1 cellular context compared by ENCODE assay signal in the genomic region with DNA sequence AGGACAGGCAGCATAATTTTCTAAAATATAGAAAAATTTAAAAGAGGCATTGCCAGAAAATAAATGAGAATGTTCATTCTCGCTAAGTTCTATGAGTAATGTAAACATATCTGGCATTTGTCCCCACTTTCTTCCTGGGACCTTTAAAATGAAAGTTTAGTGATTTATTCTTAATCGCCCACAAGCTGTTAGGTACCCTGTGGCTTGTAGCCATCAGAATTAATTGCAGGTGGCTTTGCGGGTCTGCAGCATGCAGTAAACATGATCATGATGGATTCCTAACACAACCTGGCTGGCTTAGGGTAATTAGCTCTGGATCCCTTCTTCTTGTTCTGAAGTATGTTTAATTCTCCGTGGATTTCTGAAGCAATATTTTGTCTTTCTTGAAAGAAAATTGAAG.
TF ChIP-seq lines count a peak whose summit lies in the region.

No MANE protein-coding gene starts in this region.

TF ChIP-seq in HCT116, 20 proteins besides CTCF, POLR2A, EP300 and RAD21 (continued from another document):
- TF ChIP-seq, protein P1, sequence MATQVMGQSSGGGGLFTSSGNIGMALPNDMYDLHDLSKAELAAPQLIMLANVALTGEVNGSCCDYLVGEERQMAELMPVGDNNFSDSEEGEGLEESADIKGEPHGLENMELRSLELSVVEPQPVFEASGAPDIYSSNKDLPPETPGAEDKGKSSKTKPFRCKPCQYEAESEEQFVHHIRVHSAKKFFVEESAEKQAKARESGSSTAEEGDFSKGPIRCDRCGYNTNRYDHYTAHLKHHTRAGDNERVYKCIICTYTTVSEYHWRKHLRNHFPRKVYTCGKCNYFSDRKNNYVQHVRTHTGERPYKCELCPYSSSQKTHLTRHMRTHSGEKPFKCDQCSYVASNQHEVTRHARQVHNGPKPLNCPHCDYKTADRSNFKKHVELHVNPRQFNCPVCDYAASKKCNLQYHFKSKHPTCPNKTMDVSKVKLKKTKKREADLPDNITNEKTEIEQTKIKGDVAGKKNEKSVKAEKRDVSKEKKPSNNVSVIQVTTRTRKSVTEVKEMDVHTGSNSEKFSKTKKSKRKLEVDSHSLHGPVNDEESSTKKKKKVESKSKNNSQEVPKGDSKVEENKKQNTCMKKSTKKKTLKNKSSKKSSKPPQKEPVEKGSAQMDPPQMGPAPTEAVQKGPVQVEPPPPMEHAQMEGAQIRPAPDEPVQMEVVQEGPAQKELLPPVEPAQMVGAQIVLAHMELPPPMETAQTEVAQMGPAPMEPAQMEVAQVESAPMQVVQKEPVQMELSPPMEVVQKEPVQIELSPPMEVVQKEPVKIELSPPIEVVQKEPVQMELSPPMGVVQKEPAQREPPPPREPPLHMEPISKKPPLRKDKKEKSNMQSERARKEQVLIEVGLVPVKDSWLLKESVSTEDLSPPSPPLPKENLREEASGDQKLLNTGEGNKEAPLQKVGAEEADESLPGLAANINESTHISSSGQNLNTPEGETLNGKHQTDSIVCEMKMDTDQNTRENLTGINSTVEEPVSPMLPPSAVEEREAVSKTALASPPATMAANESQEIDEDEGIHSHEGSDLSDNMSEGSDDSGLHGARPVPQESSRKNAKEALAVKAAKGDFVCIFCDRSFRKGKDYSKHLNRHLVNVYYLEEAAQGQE (IDR thresholded peaks at IDR 0.05; ENCODE audit: low read depth) = no peak
- 0 out of 2 replicates have a peak, but pooled peaks have one; percentile 4 for TF ChIP-seq SP1 (IDR thresholded peaks at IDR 0.05; ENCODE audit: low read depth)
